ENCODE assay signal across 8 cellular contexts in the genomic region with DNA sequence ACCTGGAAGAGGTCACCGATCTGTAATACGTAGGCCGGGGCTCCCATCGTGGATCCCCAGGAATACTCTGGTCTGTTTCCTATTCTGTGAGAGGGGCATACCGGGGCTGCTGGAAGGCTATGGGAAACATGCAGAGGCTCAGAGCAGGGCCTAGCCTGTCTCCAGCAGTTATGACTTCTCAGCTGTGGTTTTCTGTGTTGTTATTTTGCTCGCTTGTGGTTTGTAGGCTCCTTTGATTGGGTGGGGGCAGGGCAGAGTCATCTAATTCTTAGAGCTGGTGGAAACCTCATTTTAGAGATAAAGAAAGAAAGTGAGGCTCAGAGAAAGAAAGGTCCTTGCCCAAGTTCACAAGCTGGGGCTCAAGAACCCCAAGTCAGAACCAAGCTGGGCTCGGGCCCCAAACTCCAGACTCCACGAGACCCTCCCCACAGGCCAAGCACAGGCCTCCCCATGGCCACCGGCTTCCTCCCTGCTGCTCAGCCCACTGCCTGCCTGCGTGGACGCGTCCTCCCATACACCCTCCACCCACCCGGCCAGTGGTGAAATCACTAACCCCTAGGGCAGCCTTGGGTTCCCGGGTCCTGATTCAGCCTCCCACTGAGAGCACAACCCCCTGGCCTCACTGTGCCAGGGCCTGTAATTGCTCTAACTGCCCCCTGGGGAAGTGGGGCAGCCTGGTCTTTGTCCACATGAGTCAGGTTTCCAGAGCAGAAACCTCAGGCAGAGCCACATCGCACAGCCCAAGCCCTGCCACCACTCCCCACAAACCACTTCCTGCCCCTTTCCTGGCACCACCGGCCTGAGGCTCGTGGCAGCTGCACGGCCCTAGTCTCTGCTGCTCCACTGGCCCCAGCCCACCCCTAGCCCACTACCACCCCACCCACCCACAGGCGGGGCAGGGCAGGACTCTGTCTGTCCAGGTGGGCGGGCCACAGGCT.
DNase-seq lines count a peak whose midpoint lies in the region; ATAC-seq and TF ChIP-seq lines count a peak whose summit lies in the region.

No MANE protein-coding gene starts in this region.

- no peak for TF ChIP-seq POLR2A in spleen (IDR thresholded peaks at IDR 0.05)

- H3K36me3 ChIP-seq in OCI-LY7 (ENCODE audit: insufficient read depth, low read length) (no peaks in the 10 kb centered on the region), spleen (no peaks in the 10 kb centered on the region)

- H3K9me2 ChIP-seq in OCI-LY7 (ENCODE audit: insufficient read depth, low read length), result no peaks in the 10 kb centered on the region

- POLR2A ChIA-PET in OCI-LY7 (lab: Charles Lee), result interaction anchor here (0.7 to 3.8 kb wide), 3 partner anchors 13 to 71 kb away, joined by 3 to 36 read pairs (median 3); no protein-coding TSS in a partner anchor

- H4K20me1 ChIP-seq in OCI-LY7 (ENCODE audit: insufficient read depth, low read length), result no peaks in the 10 kb centered on the region

- peaks cover 10% of the 10 kb centered on the region for H3K27me3 Mint-ChIP-seq in glutamatergic neuron (ENCODE audit: unreplicated experiment)

- BruUV-seq in OCI-LY7 (replicated peaks; lab: Mats Ljungman, UMichigan), result no TSS peak

- intact Hi-C loops in OCI-LY7 (cut with micrococcal nuclease; ENCODE audit: unreplicated experiment), result loop anchor here (1.0 kb wide), 1 partner anchor 12 kb away; no protein-coding TSS in a partner anchor
- intact Hi-C loops in spleen (cut with DNase I; ENCODE audit: low total_unique reads), result no loop called here

- peak overlapping the region; percentile 56 for H3K4me3 ChIP-seq in OCI-LY7 (ENCODE audit: low read depth, low read length, poor library complexity, severe bottlenecking)
- peak overlapping the region; percentile 13 for H3K4me3 ChIP-seq in fibroblast of villous mesenchyme (ENCODE audit: low read depth, low read length)
- H3K4me3 ChIP-seq in spleen, result peak overlapping the region in 4 of 8 donors; percentile 5 to 60 (median 10)

- peaks cover 10% of the 10 kb centered on the region for H3K4me1 Mint-ChIP-seq in glutamatergic neuron (ENCODE audit: low read depth, unreplicated experiment)

- no peaks in the 10 kb centered on the region for H3K36me3 Mint-ChIP-seq in glutamatergic neuron (ENCODE audit: unreplicated experiment)

- H3K9me3 ChIP-seq in OCI-LY7 (ENCODE audit: low read length) (no peaks in the 10 kb centered on the region), spleen (no peaks in the 10 kb centered on the region)

- H2AFZ ChIP-seq in OCI-LY7 (ENCODE audit: low read length), result peak overlapping the region; percentile 48; the same call in 1 of the 2 replicates

- peaks cover 6% of the 10 kb centered on the region for H3K9me3 Mint-ChIP-seq in glutamatergic neuron (ENCODE audit: unreplicated experiment)

- H3K4me3 Mint-ChIP-seq in glutamatergic neuron (ENCODE audit: unreplicated experiment), result no peak overlapping the region

- H3K27ac ChIP-seq in OCI-LY7 (ENCODE audit: low read depth, low read length, poor library complexity, severe bottlenecking) (peak overlapping the region; percentile 80), spleen (peak overlapping the region; percentile 27 to 88 (median 81))

- peaks cover 59% of the 10 kb centered on the region for H3K4me1 ChIP-seq in OCI-LY7 (ENCODE audit: insufficient read depth, low read length, poor library complexity, severe bottlenecking)
- peaks cover 23 to 89% (median 57%) of the 10 kb centered on the region in 6 donors for H3K4me1 ChIP-seq in spleen

- no peaks in the 10 kb centered on the region for H3K79me2 ChIP-seq in OCI-LY7 (ENCODE audit: insufficient read depth, low read depth, low read length)

- CTCF ChIA-PET in OCI-LY7 (lab: Charles Lee; ENCODE audit: unreplicated experiment), result interaction anchor here (1.4 kb wide), 1 partner anchor 11 kb away, joined by 7 read pairs; no protein-coding TSS in a partner anchor

- H3K27me3 ChIP-seq in spleen (replicated peaks in 1 of 7), result peaks cover 0 to 6% (median 0%) of the 10 kb centered on the region in 7 donors

- ATAC-seq in GM18498 (IDR thresholded peaks at IDR 0.05; ENCODE audit: unreplicated experiment) (peak; percentile 52), HG02870 (IDR thresholded peaks at IDR 0.05; ENCODE audit: unreplicated experiment) (peak; percentile 37)

- no peak overlapping the region for H3K27ac Mint-ChIP-seq in glutamatergic neuron (ENCODE audit: unreplicated experiment)

- no peak for TF ChIP-seq CTCF in OCI-LY7 (conservative IDR thresholded peaks at IDR 0.05; ENCODE audit: low read length)
- TF ChIP-seq CTCF in fibroblast of villous mesenchyme (IDR thresholded peaks at IDR 0.05; ENCODE audit: insufficient read depth, low read depth, low read length), result peak; percentile 25
- TF ChIP-seq CTCF in spleen (IDR thresholded peaks at IDR 0.05 in 8 of 11, conservative IDR thresholded peaks at IDR 0.05 in 3 of 11), result peak in 10 of 11 experiments; percentile 17 to 67 (median 34)
- TF ChIP-seq CTCF in glutamatergic neuron (IDR thresholded peaks at IDR 0.05; ENCODE audit: partially characterized antibody, unreplicated experiment), result no peak

- DNase-seq in OCI-LY7 (ENCODE audit: low spot score), result peak; percentile 87
- peak; percentile 72 for DNase-seq in activated T-cell treated with anti-CD3 and anti-CD28 coated beads for 4 hours
- peak; percentile 94 for DNase-seq in fibroblast of villous mesenchyme (ENCODE audit: low read depth)
- DNase-seq in spleen, result peak; percentile 94
- no peak for DNase-seq in glutamatergic neuron
- no peak for DNase-seq in SHP77 (lab: John Stamatoyannopoulos, UW)

- 15 to 45% (median 18%) methylated on average over 18 to 20 of the region's 20 CpGs for WGBS in spleen, 5 donors

- H3K4me2 ChIP-seq in OCI-LY7 (ENCODE audit: low read length), result peak overlapping the region; percentile 81

Comparison
In these comparisons a context has a peak if more than half of its experiments do, and no peak if none do; other contexts are left out.
1. DNase-seq: peak in OCI-LY7 (single experiment), activated T-cell treated with anti-CD3 and anti-CD28 coated beads for 4 hours (single experiment), fibroblast of villous mesenchyme (single experiment) and spleen (single experiment); none in glutamatergic neuron (single experiment) and SHP77 (0 of 2).
2. CTCF ChIP-seq: peak in fibroblast of villous mesenchyme (single experiment) and spleen (10 of 11); none in OCI-LY7 (single experiment) and glutamatergic neuron (single experiment).